In the genomic region with DNA sequence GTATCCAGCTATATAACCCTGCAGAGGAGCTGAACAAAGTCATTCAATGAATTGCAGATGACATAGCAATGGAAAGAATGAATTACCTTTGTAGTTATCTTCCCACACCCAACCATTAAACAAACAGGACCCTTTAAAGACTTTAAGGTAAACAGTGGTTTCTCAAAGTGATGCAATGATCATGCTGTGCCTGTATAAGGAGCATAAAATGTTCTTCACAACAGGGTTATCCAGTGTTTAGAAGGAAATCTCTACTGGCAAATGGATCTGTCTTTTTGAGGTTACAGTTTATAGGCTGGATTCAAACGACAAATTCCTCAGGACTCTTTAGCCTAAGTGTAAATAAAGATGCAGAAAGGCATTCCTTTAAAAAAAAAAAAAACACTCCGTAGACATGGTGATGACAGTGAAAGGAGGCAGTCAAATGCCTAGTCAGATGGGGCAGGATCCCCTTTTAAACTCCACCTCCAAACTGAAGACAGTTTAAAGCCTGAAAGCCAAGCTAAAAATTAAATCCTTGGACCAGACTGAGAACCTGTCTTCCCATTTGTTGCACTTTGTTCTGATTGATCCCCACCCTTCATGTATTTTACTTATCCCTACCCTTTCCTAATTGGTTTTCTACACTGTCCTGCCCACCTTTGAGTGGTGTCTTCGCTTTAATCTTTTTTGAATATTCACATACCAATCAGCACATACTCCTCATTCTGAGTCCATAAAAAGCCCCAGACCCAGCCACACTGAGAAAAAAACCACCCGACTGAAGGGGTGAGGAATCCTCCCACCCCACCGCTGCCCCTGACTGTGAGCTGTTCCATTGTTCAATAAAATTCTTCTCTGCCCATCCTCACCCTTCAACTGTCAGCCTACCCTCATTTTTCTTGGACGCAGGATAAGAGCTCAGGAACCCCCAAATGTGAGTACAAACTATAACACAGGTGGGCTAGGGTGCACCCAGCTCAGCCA, we compare ENCODE assay signal across 23 cellular contexts.
A peak's percentile ranks its signal among the peaks of the same experiment; 100 is the strongest.
DNase-seq lines count a peak whose midpoint lies in the region; ATAC-seq and TF ChIP-seq lines count a peak whose summit lies in the region.
"Had no signal": no experiment of that assay in that cellular context is flagged by ENCODE, and none has a peak within 500 bp of the region (broad histone marks: within the 10 kb centered on the region; RNA-seq: fewer than 3 reads in every experiment).

No MANE protein-coding gene starts in this region.

- H3K4me1 ChIP-seq in GM23338 (ENCODE audit: insufficient read depth) (peaks cover 9% of the 10 kb centered on the region), IMR-90 (ENCODE audit: control insufficient read depth, insufficient read depth, low read length) (no peaks in the 10 kb centered on the region)
- H3K4me1 ChIP-seq: ascending aorta; BLaER1 treated with 17β-estradiol and CSF1 and Interleukin-3, amounts not matched to agents 10 nM and 100 nM had no signal

- dilution Hi-C loops in IMR-90 (cut with HindIII; ENCODE audit: low sequenced_read_pairs, unreplicated experiment): no loop called here

- H2BK5ac ChIP-seq in IMR-90 (ENCODE audit: low read depth, low read length, poor library complexity, severe bottlenecking): no peak overlapping the region

- POLR2A ChIA-PET in IMR-90 (lab: Charles Lee; ENCODE audit: unreplicated experiment): no interaction called here

- no peak overlapping the region for H4K8ac ChIP-seq in IMR-90 (ENCODE audit: low read depth in 2 of 2, low read length in 2 of 2)

- CTCF ChIA-PET in IMR-90 (lab: Yijun Ruan, JAX): no interaction called here

- H3K23ac ChIP-seq in IMR-90 (ENCODE audit: low read depth, low read length): no peak overlapping the region

- no TSS peak for BruUV-seq in IMR-90 (replicated peaks; lab: Mats Ljungman, UMichigan)

- no peak overlapping the region for H2AFZ ChIP-seq in GM23338
- H2AFZ ChIP-seq in IMR-90 (replicated peaks; ENCODE audit: low read length, poor library complexity): no peak overlapping the region

- ATAC-seq in GM23338: peak; percentile 81
- peak; percentile 40 for ATAC-seq in IMR-90 (ENCODE audit: low read depth)
- ATAC-seq in left colon: peak; percentile 92
- ATAC-seq in GM21390 (IDR thresholded peaks at IDR 0.05; ENCODE audit: unreplicated experiment): no peak
- ATAC-seq in HG03108 (IDR thresholded peaks at IDR 0.05; ENCODE audit: unreplicated experiment): no peak
- ATAC-seq in GM19455 (IDR thresholded peaks at IDR 0.05; ENCODE audit: unreplicated experiment): no peak
- ATAC-seq: activated CD4-positive, alpha-beta T cell treated with anti-CD3 and anti-CD28 coated beads for 36 hours; K562; right lobe of liver; stimulated activated naive B cell treated with anti-CD40 and anti-IgM and Interleukin-4, amounts not matched to agents 10 μg/mL and 1 μg/mL and 100 μg/mL, for 72 hours had no signal

- no peak overlapping the region for H4K5ac ChIP-seq in IMR-90 (ENCODE audit: low read depth, low read length)

- no peaks in the 10 kb centered on the region for H3K9me2 ChIP-seq in GM23338 (ENCODE audit: insufficient read depth)
- H3K9me2 ChIP-seq: SK-N-SH had no signal

- no peaks in the 10 kb centered on the region for H3K79me1 ChIP-seq in IMR-90 (ENCODE audit: low read depth in 1 of 2, low read length in 2 of 2)

- no peak overlapping the region for H3K18ac ChIP-seq in IMR-90 (ENCODE audit: low read depth, low read length)

- H3K36me3 Mint-ChIP-seq in GM23338 (ENCODE audit: low read depth): no peaks in the 10 kb centered on the region
- H3K36me3 Mint-ChIP-seq in activated T-cell treated with anti-CD3 and anti-CD28 coated beads, Interleukin-2, amount 50 U/mL, for 24 hours (ENCODE audit: low read depth): no peaks in the 10 kb centered on the region
- H3K36me3 Mint-ChIP-seq: activated naive CD8-positive, alpha-beta T cell treated with anti-CD3 and anti-CD28 coated beads for 36 hours; stimulated activated naive B cell treated with anti-CD40 and anti-IgM and Interleukin-4, amounts not matched to agents 10 μg/mL and 1 μg/mL and 100 μg/mL, for 72 hours had no signal

- no peaks in the 10 kb centered on the region for H3K79me2 ChIP-seq in GM23338 (replicated peaks; ENCODE audit: insufficient read depth)

- H2AK9ac ChIP-seq in IMR-90 (replicated peaks; ENCODE audit: low read depth, low read length, poor library complexity): no peak overlapping the region

- H3K4me3 ChIP-seq in GM23338 (no peak overlapping the region), IMR-90 (ENCODE audit: insufficient read depth, low read depth, low read length) (no peak overlapping the region), choroid plexus epithelial cell (ENCODE audit: low read depth, low read length) (no peak overlapping the region)
- H3K4me3 ChIP-seq: ascending aorta; BLaER1 treated with 17β-estradiol and CSF1 and Interleukin-3, amounts not matched to agents 10 nM and 100 nM; K562; MG63; right lobe of liver had no signal

- H3K4me1 Mint-ChIP-seq in GM23338: peaks cover 16% of the 10 kb centered on the region
- H3K4me1 Mint-ChIP-seq in activated T-cell treated with anti-CD3 and anti-CD28 coated beads, Interleukin-2, amount 50 U/mL, for 24 hours (ENCODE audit: low read depth): peaks cover 8% of the 10 kb centered on the region
- H3K4me1 Mint-ChIP-seq: activated CD4-positive, alpha-beta T cell treated with anti-CD3 and anti-CD28 coated beads for 36 hours had no signal

- H2BK120ac ChIP-seq in IMR-90 (ENCODE audit: low read depth, low read length): no peak overlapping the region

- H3K27me3 ChIP-seq in GM23338 (ENCODE audit: insufficient read depth) (no peaks in the 10 kb centered on the region), IMR-90 (ENCODE audit: control insufficient read depth, insufficient read depth, low read length) (no peaks in the 10 kb centered on the region)
- H3K27me3 ChIP-seq: ascending aorta; BLaER1 treated with 17β-estradiol and CSF1 and Interleukin-3, amounts not matched to agents 10 nM and 100 nM; MG63; neutrophil; right lobe of liver had no signal

- H3K14ac ChIP-seq in IMR-90 (replicated peaks; ENCODE audit: low read depth, low read length): no peak overlapping the region

- TF ChIP-seq CTCF in GM23338 (conservative IDR thresholded peaks at IDR 0.05; ENCODE audit: low read depth in 2 of 2) (no peak), IMR-90 (conservative IDR thresholded peaks at IDR 0.05; ENCODE audit: low read depth, low read length) (no peak), choroid plexus epithelial cell (conservative IDR thresholded peaks at IDR 0.05; ENCODE audit: low read depth, low read length) (no peak)

- DNase-seq in GM23338 (ENCODE audit: low spot score) (peak; percentile 61), IMR-90 (peak; percentile 0), choroid plexus epithelial cell (ENCODE audit: low read depth) (peak; percentile 16), left colon (no peak)
- DNase-seq in activated T-cell treated with anti-CD3 and anti-CD28 coated beads, Interleukin-2, amount 50 U/mL, for 24 hours: no peak
- DNase-seq: activated CD4-positive, alpha-beta T cell treated with anti-CD3 and anti-CD28 coated beads for 36 hours; activated effector memory CD4-positive, alpha-beta T cell treated with Interleukin-2 at 50 U/mL for 16 hours; activated naive CD8-positive, alpha-beta T cell treated with anti-CD3 and anti-CD28 coated beads for 36 hours; activated T-cell treated with anti-CD3 and anti-CD28 coated beads for 4 hours; DMS79 treated with DMSO at 0.1 percent for 48 hours; MG63; NCI-H2081 treated with DMSO at 0.1 percent for 48 hours; right lobe of liver; SK-N-SH; stimulated activated naive B cell treated with anti-CD40 and anti-IgM and Interleukin-4, amounts not matched to agents 10 μg/mL and 1 μg/mL and 100 μg/mL, for 72 hours had no signal

- no CpG with 5 or more reads among the region's 6 CpGs for WGBS in IMR-90 (ENCODE audit: extremely low coverage in 2 of 2, insufficient read length in 1 of 2), 2 experiments

- H3K36me3 ChIP-seq in GM23338 (ENCODE audit: insufficient read depth): no peaks in the 10 kb centered on the region
- no peaks in the 10 kb centered on the region for H3K36me3 ChIP-seq in IMR-90 (ENCODE audit: control insufficient read depth, insufficient read depth, low read length)
- H3K36me3 ChIP-seq: ascending aorta; BLaER1 treated with 17β-estradiol and CSF1 and Interleukin-3, amounts not matched to agents 10 nM and 100 nM; MG63; neutrophil; right lobe of liver had no signal

- no peak overlapping the region; the same call in 1 of the 2 replicates for H3K27ac ChIP-seq in GM23338 (ENCODE audit: low read depth)
- H3K27ac ChIP-seq in IMR-90 (ENCODE audit: insufficient read depth, low read length): no peak overlapping the region
- H3K27ac ChIP-seq: ascending aorta; BLaER1 treated with 17β-estradiol and CSF1 and Interleukin-3, amounts not matched to agents 10 nM and 100 nM; neutrophil; right lobe of liver had no signal

- no peaks in the 10 kb centered on the region for H3F3A ChIP-seq in GM23338 (replicated peaks; ENCODE audit: low read depth)

- no peak overlapping the region for H2AK5ac ChIP-seq in IMR-90 (ENCODE audit: low read depth, low read length)

- no peaks in the 10 kb centered on the region for H3K9me3 Mint-ChIP-seq in GM23338
- no peaks in the 10 kb centered on the region for H3K9me3 Mint-ChIP-seq in activated T-cell treated with anti-CD3 and anti-CD28 coated beads, Interleukin-2, amount 50 U/mL, for 24 hours
- H3K9me3 Mint-ChIP-seq: activated naive CD8-positive, alpha-beta T cell treated with anti-CD3 and anti-CD28 coated beads for 36 hours; stimulated activated naive B cell treated with anti-CD40 and anti-IgM and Interleukin-4, amounts not matched to agents 10 μg/mL and 1 μg/mL and 100 μg/mL, for 72 hours; T-helper 1 cell treated with Interleukin-12 subunit alpha and Interleukin-12 subunit beta and Interleukin-4 antibody, amounts not matched to agents 30 μg/mL and 1 μg/mL, for 36 hours had no signal

- H2BK15ac ChIP-seq in IMR-90 (ENCODE audit: low read depth, low read length): no peak overlapping the region

- in situ Hi-C loops in IMR-90 (cut with MboI; ENCODE audit: low sequenced_read_pairs): no loop called here

- no peak overlapping the region for H3K4ac ChIP-seq in IMR-90 (ENCODE audit: low read depth, low read length)

- no peak overlapping the region for H3K56ac ChIP-seq in IMR-90 (ENCODE audit: extremely low read depth, insufficient read depth, low read length)

- no peak overlapping the region for H3K4me3 Mint-ChIP-seq in GM23338
- no peak overlapping the region for H3K4me3 Mint-ChIP-seq in activated T-cell treated with anti-CD3 and anti-CD28 coated beads, Interleukin-2, amount 50 U/mL, for 24 hours
- H3K4me3 Mint-ChIP-seq: activated CD4-positive, alpha-beta T cell treated with anti-CD3 and anti-CD28 coated beads for 36 hours; activated naive CD8-positive, alpha-beta T cell treated with anti-CD3 and anti-CD28 coated beads for 36 hours; stimulated activated naive B cell treated with anti-CD40 and anti-IgM and Interleukin-4, amounts not matched to agents 10 μg/mL and 1 μg/mL and 100 μg/mL, for 72 hours; T-helper 1 cell treated with Interleukin-12 subunit alpha and Interleukin-12 subunit beta and Interleukin-4 antibody, amounts not matched to agents 30 μg/mL and 1 μg/mL, for 36 hours had no signal

- H3K27me3 Mint-ChIP-seq in GM23338 (ENCODE audit: insufficient read depth, low read depth, poor library complexity): peaks cover 4% of the 10 kb centered on the region
- peaks cover 12% of the 10 kb centered on the region for H3K27me3 Mint-ChIP-seq in activated T-cell treated with anti-CD3 and anti-CD28 coated beads, Interleukin-2, amount 50 U/mL, for 24 hours
- H3K27me3 Mint-ChIP-seq: stimulated activated naive B cell treated with anti-CD40 and anti-IgM and Interleukin-4, amounts not matched to agents 10 μg/mL and 1 μg/mL and 100 μg/mL, for 72 hours had no signal

- intact Hi-C loops in IMR-90 (cut with micrococcal nuclease) (no loop called here), left colon (cut with DNase I, micrococcal nuclease) (no loop called here)

- no peak overlapping the region for H3K9ac ChIP-seq in IMR-90 (ENCODE audit: low read depth, low read length)
- H3K9ac ChIP-seq: BLaER1 treated with 17β-estradiol and CSF1 and Interleukin-3, amounts not matched to agents 10 nM and 100 nM; SK-N-SH had no signal

- H4K20me1 ChIP-seq in GM23338 (replicated peaks; ENCODE audit: insufficient read depth) (no peaks in the 10 kb centered on the region), IMR-90 (ENCODE audit: insufficient read depth, low read length) (no peaks in the 10 kb centered on the region)
- H4K20me1 ChIP-seq: BLaER1 treated with 17β-estradiol and CSF1 and Interleukin-3, amounts not matched to agents 10 nM and 100 nM had no signal

- no peak overlapping the region for H2BK20ac ChIP-seq in IMR-90 (ENCODE audit: low read depth, low read length)

- no peak for TF ChIP-seq POLR2A in IMR-90 (IDR thresholded peaks at IDR 0.05; ENCODE audit: low read depth, low read length)

- no peaks in the 10 kb centered on the region for H3K9me1 ChIP-seq in IMR-90 (ENCODE audit: insufficient read depth, low read length)

- H4K91ac ChIP-seq in IMR-90 (ENCODE audit: insufficient read depth, low read depth, low read length): no peak overlapping the region

- no peak for TF ChIP-seq RAD21 in IMR-90 (IDR thresholded peaks at IDR 0.05; ENCODE audit: low read length)

- H3K4me2 ChIP-seq in GM23338 (peak overlapping the region; percentile 2; the same call in 1 of the 2 replicates), IMR-90 (ENCODE audit: low read depth, low read length) (no peak overlapping the region)
- H3K4me2 ChIP-seq: BLaER1 treated with 17β-estradiol and CSF1 and Interleukin-3, amounts not matched to agents 10 nM and 100 nM; SK-N-SH had no signal

- peak overlapping the region; percentile 63 for H3K27ac Mint-ChIP-seq in GM23338
- H3K27ac Mint-ChIP-seq in activated T-cell treated with anti-CD3 and anti-CD28 coated beads, Interleukin-2, amount 50 U/mL, for 24 hours: no peak overlapping the region
- H3K27ac Mint-ChIP-seq: activated CD4-positive, alpha-beta T cell treated with anti-CD3 and anti-CD28 coated beads for 36 hours; activated naive CD8-positive, alpha-beta T cell treated with anti-CD3 and anti-CD28 coated beads for 36 hours; stimulated activated naive B cell treated with anti-CD40 and anti-IgM and Interleukin-4, amounts not matched to agents 10 μg/mL and 1 μg/mL and 100 μg/mL, for 72 hours; T-helper 1 cell treated with Interleukin-12 subunit alpha and Interleukin-12 subunit beta and Interleukin-4 antibody, amounts not matched to agents 30 μg/mL and 1 μg/mL, for 36 hours had no signal

- no peaks in the 10 kb centered on the region; the same call in 1 of the 2 replicates for H3K9me3 ChIP-seq in IMR-90 (ENCODE audit: control insufficient read depth, insufficient read depth, low read length)
- H3K9me3 ChIP-seq: ascending aorta; BLaER1 treated with 17β-estradiol and CSF1 and Interleukin-3, amounts not matched to agents 10 nM and 100 nM; MG63; neutrophil; right lobe of liver; SK-N-SH had no signal

Comparison
In these comparisons a context has a peak if more than half of its experiments do, and no peak if none do; other contexts are left out.
1. ATAC-seq: peak in GM23338 (single experiment), IMR-90 (single experiment) and left colon (single experiment); none in GM21390 (single experiment), HG03108 (single experiment) and GM19455 (single experiment).
2. DNase-seq: peak in GM23338 (single experiment), IMR-90 (single experiment) and choroid plexus epithelial cell (single experiment); none in left colon (0 of 2) and activated T-cell treated with anti-CD3 and anti-CD28 coated beads, Interleukin-2, amount 50 U/mL, for 24 hours (single experiment).